9 cellular contexts compared by ENCODE assay signal in the genomic region with DNA sequence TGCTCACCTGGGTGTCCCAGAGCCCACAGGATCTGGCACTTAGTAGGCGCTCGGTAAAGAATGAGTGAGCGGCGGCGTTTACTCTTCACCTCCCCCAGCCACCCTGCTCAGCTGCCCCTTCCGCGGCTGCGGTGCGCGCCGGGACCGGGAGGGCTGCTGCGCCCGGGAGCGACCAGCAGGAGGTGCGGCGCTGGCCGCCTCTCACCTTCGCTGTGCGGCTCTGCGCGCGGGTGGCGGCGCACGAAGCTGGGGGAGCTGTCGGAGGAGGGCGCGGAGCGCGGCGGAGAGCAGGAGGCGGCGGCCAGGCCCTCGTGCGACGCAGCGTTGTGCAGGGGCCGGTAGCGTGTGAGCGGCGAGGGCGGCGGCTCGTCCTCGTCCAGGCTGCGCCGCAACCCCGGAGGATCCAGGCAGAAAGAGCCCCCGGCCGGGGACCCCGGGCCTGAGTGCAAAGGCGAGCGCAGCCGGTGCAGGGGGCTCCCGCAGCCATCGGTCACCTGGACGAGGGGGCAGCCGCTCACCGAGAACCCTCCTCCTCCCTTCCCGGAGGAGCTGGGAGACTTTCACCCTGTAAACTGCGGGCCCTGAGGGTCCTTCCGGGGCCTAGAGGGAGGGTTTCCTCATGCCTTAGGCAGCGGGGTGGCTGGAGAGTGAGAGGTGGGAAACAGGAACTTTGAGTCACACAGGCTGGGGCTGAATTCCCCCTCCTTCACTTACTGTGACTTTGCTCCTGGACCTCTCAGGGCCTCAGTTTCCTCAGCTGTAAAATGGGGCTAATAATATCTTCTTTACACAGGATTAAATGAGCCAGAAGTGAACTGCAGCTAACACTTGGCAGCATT. TPM values are rescaled to one million over a fixed set of nuclear protein-coding genes. Genes with fewer than 3 reads are reported as not detected.
DNase-seq lines count a peak whose midpoint lies in the region; ATAC-seq and TF ChIP-seq lines count a peak whose summit lies in the region.
"Had no signal": no experiment of that assay in that cellular context is flagged by ENCODE, and none has a peak within 500 bp of the region (broad histone marks: within the 10 kb centered on the region; RNA-seq: fewer than 3 reads in every experiment).

No MANE protein-coding gene starts in this region.

- no peaks in the 10 kb centered on the region for H3K9me3 Mint-ChIP-seq in neural progenitor cell

- H3K4me3 Mint-ChIP-seq in neural progenitor cell: no peak overlapping the region

- H3K27ac ChIP-seq in esophagus muscularis mucosa (replicated peaks in 1 of 4) (peak overlapping the region in 3 of 4 donors; percentile 55 to 71 (median 69)), neural progenitor cell (no peak overlapping the region), upper lobe of left lung (no peak overlapping the region)

- DNase-seq in ELR (ENCODE audit: low read depth) (peak; percentile 71), NCI-H1105 treated with DMSO at 0.1 percent for 48 hours (lab: John Stamatoyannopoulos, UW) (peak; percentile 36), activated T-cell treated with anti-CD3 and anti-CD28 coated beads for 4 hours (peak; percentile 45), esophagus muscularis mucosa (ENCODE audit: extremely low spot score) (no peak), neural progenitor cell (ENCODE audit: low spot score) (peak; percentile 92), upper lobe of left lung (peak; percentile 51 to 94), SKM-1 (lab: John Stamatoyannopoulos, UW; ENCODE audit: unreplicated experiment) (no peak)

- peaks cover 15% of the 10 kb centered on the region for H3K36me3 Mint-ChIP-seq in neural progenitor cell

- TF ChIP-seq EP300 in esophagus muscularis mucosa (IDR thresholded peaks at IDR 0.05) (no peak), upper lobe of left lung (IDR thresholded peaks at IDR 0.05) (no peak)

- H3K4me3 ChIP-seq in esophagus muscularis mucosa: peak overlapping the region; percentile 40 to 44 (median 43)
- no peak overlapping the region for H3K4me3 ChIP-seq in neural progenitor cell
- peak overlapping the region in 2 of 4 donors; percentile 11 to 17 for H3K4me3 ChIP-seq in upper lobe of left lung

- intact Hi-C loops in esophagus muscularis mucosa (cut with DNase I): no loop called here

- peaks cover 16% of the 10 kb centered on the region for H3K27me3 Mint-ChIP-seq in neural progenitor cell (ENCODE audit: insufficient read depth, low read depth)

- peaks cover 33% of the 10 kb centered on the region for H3K4me1 Mint-ChIP-seq in neural progenitor cell

- H3K4me2 ChIP-seq in neural progenitor cell: peak overlapping the region; percentile 66

- peaks cover 5% of the 10 kb centered on the region for H4K20me1 ChIP-seq in neural progenitor cell (ENCODE audit: low read depth)

- H3K27ac Mint-ChIP-seq in neural progenitor cell: no peak overlapping the region

- TF ChIP-seq POLR2A in esophagus muscularis mucosa (IDR thresholded peaks at IDR 0.05; ENCODE audit: low read depth): no peak
- TF ChIP-seq POLR2A in upper lobe of left lung (IDR thresholded peaks at IDR 0.05): no peak

- WGBS in esophagus muscularis mucosa: 5% methylated on average over 33 of the region's 64 CpGs
- 21 to 55% methylated on average over 7 to 26 of the region's 64 CpGs for WGBS in upper lobe of left lung, 2 donors

- H2AFZ ChIP-seq in neural progenitor cell (replicated peaks): peak overlapping the region; percentile 66

- ATAC-seq in upper lobe of left lung (ENCODE audit: low FRiP score in 2 of 2) (peak; percentile 35 to 84), GM18907 (IDR thresholded peaks at IDR 0.05; ENCODE audit: unreplicated experiment) (no peak)

- no peak overlapping the region for H3K9ac ChIP-seq in neural progenitor cell

- H3K27me3 ChIP-seq in esophagus muscularis mucosa (peaks cover 0 to 5% (median 0%) of the 10 kb centered on the region in 4 donors), neural progenitor cell (peaks cover 29% of the 10 kb centered on the region), upper lobe of left lung (peaks cover 0 to 8% (median 0%) of the 10 kb centered on the region in 4 donors)

- H3K4me1 ChIP-seq in esophagus muscularis mucosa (peaks cover 16 to 47% (median 37%) of the 10 kb centered on the region in 4 donors), neural progenitor cell (peaks cover 22% of the 10 kb centered on the region), upper lobe of left lung (peaks cover under 1 to 19% (median 11%) of the 10 kb centered on the region in 4 donors)

- H3K79me2 ChIP-seq in neural progenitor cell (ENCODE audit: low read depth): no peaks in the 10 kb centered on the region

- H3K9me3 ChIP-seq in esophagus muscularis mucosa (no peaks in the 10 kb centered on the region), neural progenitor cell (ENCODE audit: low read depth) (no peaks in the 10 kb centered on the region), upper lobe of left lung (no peaks in the 10 kb centered on the region)

- H3F3A ChIP-seq in neural progenitor cell (ENCODE audit: low read depth): peaks cover 43% of the 10 kb centered on the region

- TF ChIP-seq CTCF in esophagus muscularis mucosa (IDR thresholded peaks at IDR 0.05) (peak; percentile 65 to 85 (median 78)), neural progenitor cell (IDR thresholded peaks at IDR 0.05) (peak; percentile 66), upper lobe of left lung (IDR thresholded peaks at IDR 0.05) (peak; percentile 52 to 89 (median 77))

- H3K36me3 ChIP-seq in esophagus muscularis mucosa (no peaks in the 10 kb centered on the region), neural progenitor cell (no peaks in the 10 kb centered on the region), upper lobe of left lung (no peaks in the 10 kb centered on the region)

RNA-seq across cellular contexts. Expression of a gene that starts 12.5 kb away (rescaled TPM):
- total RNA-seq in esophagus muscularis mucosa (1 to 10 TPM in 3 of 4 donors, under 1 TPM in 1; 0.98 to 1.8 (median 1.5) TPM), neural progenitor cell (ENCODE audit: low replicate concordance) (8.7 and 27.9 TPM in 2 replicates), upper lobe of left lung (10 to 100 TPM in 2 of 6 donors, 1 to 10 TPM in 3, under 1 TPM in 1; 0.49 to 16.8 (median 5.6) TPM)

RNA-seq across cellular contexts. Expression of a gene that starts 22.3 kb away (rescaled TPM):
- total RNA-seq in esophagus muscularis mucosa: 100 to 1,000 TPM in 1 of 4 donors, 10 to 100 TPM in 3; 31.6 to 118 (median 61.4) TPM
- total RNA-seq in neural progenitor cell (ENCODE audit: low replicate concordance): 12.6 and 17.3 TPM in 2 replicates
- 10 to 100 TPM; 15.7 to 80.7 (median 34.9) TPM for total RNA-seq in upper lobe of left lung

RNA-seq across cellular contexts. Expression of a gene that starts 33.1 kb away (rescaled TPM):
- 10 to 100 TPM; 20.2 to 46.3 (median 37.5) TPM for total RNA-seq in esophagus muscularis mucosa
- 12.0 and 31.4 TPM in 2 replicates for total RNA-seq in neural progenitor cell (ENCODE audit: low replicate concordance)
- 100 to 1,000 TPM in 1 of 6 donors, 10 to 100 TPM in 5; 37.5 to 121 (median 74.7) TPM for total RNA-seq in upper lobe of left lung

RNA-seq across cellular contexts. Expression of a gene that starts 48.4 kb away (rescaled TPM):
- total RNA-seq in esophagus muscularis mucosa: 100 to 1,000 TPM in 1 of 4 donors, 10 to 100 TPM in 3; 72.7 to 145 (median 82.8) TPM
- total RNA-seq in neural progenitor cell (ENCODE audit: low replicate concordance): 1.5 TPM in 1 of 2 replicates, not detected in the other
- 10 to 100 TPM in 5 of 6 donors, 1 to 10 TPM in 1; 1.6 to 19.7 (median 14.1) TPM for total RNA-seq in upper lobe of left lung
- total RNA-seq: M059J had no signal

Comparison
In these comparisons a context has a peak if more than half of its experiments do, and no peak if none do; other contexts are left out.
1. DNase-seq: peak in ELR (single experiment), NCI-H1105 treated with DMSO at 0.1 percent for 48 hours (single experiment), activated T-cell treated with anti-CD3 and anti-CD28 coated beads for 4 hours (single experiment), neural progenitor cell (single experiment) and upper lobe of left lung (2 of 2); none in esophagus muscularis mucosa (single experiment) and SKM-1 (single experiment).
2. H3K27ac ChIP-seq: peak in esophagus muscularis mucosa (3 of 4); none in neural progenitor cell (single experiment) and upper lobe of left lung (0 of 4).
3. Peak in every context shown above with its lines, with median percentiles within 50 percentile points of each other: CTCF ChIP-seq.